ENCODE assay signal across 1 cellular context in genomic region chr12:112381898-112382796, GRCh38.
TF ChIP-seq lines count a peak whose summit lies in the region.

TSS of gene HECTD4 (minus strand) at chr12:112382431. CDS start at chr12:112382128, 303 bp downstream.

TF ChIP-seq in HEK293, 187 proteins besides CTCF, POLR2A, EP300 and RAD21 (continued from another document):
- TF ChIP-seq ZSCAN4 (tag by site-specific recombination; IDR thresholded peaks at IDR 0.05) (no peak), ZNF560 (tag by site-specific recombination; IDR thresholded peaks at IDR 0.05; ENCODE audit: borderline replicate concordance) (no peak), ZNF211 (tag by site-specific recombination; IDR thresholded peaks at IDR 0.05; ENCODE audit: low read depth) (no peak), ZFP3 (tag by site-specific recombination; IDR thresholded peaks at IDR 0.05; ENCODE audit: low read depth) (no peak), ZNF311 (tag by site-specific recombination; IDR thresholded peaks at IDR 0.05; ENCODE audit: borderline replicate concordance) (no peak), ZNF837 (tag by site-specific recombination; IDR thresholded peaks at IDR 0.05) (no peak), ZNF76 (tag by site-specific recombination; IDR thresholded peaks at IDR 0.05; ENCODE audit: borderline replicate concordance, low read depth) (peak; percentile 89), ZNF776 (tag by site-specific recombination; IDR thresholded peaks at IDR 0.05; ENCODE audit: borderline replicate concordance) (no peak), ZBTB8A (tag by site-specific recombination; IDR thresholded peaks at IDR 0.05) (peak; percentile 83)
- TF ChIP-seq, protein P1, sequence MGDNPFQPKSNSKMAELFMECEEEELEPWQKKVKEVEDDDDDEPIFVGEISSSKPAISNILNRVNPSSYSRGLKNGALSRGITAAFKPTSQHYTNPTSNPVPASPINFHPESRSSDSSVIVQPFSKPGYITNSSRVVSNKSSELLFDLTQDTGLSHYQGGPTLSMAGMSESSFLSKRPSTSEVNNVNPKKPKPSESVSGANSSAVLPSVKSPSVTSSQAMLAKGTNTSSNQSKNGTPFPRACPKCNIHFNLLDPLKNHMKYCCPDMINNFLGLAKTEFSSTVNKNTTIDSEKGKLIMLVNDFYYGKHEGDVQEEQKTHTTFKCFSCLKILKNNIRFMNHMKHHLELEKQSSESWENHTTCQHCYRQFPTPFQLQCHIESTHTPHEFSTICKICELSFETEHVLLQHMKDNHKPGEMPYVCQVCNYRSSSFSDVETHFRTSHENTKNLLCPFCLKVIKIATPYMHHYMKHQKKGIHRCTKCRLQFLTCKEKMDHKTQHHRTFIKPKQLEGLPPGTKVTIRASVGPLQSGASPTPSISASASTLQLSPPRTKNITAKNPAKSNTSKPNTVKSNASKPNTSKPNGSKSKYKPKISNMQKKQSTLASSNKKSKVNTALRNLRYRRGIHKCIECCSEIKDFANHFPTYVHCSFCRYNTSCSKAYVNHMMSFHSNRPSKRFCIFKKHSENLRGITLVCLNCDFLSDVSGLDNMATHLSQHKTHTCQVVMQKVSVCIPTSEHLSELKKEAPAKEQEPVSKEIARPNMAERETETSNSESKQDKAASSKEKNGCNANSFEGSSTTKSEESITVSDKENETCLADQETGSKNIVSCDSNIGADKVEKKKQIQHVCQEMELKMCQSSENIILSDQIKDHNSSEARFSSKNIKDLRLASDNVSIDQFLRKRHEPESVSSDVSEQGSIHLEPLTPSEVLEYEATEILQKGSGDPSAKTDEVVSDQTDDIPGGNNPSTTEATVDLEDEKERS (tag by site-specific recombination; IDR thresholded peaks at IDR 0.05) = no peak
- TF ChIP-seq, protein P2, sequence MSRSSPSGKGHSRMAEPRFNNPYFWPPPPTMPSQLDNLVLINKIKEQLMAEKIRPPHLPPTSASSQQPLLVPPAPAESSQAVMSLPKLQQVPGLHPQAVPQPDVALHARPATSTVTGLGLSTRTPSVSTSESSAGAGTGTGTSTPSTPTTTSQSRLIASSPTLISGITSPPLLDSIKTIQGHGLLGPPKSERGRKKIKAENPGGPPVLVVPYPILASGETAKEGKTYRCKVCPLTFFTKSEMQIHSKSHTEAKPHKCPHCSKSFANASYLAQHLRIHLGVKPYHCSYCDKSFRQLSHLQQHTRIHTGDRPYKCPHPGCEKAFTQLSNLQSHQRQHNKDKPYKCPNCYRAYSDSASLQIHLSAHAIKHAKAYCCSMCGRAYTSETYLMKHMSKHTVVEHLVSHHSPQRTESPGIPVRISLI (tag by site-specific recombination; IDR thresholded peaks at IDR 0.05) = no peak
